ENCODE assay signal across 11 cellular contexts in genomic region chr2:37365669-37366068, GRCh38. TPM values are rescaled to one million over a fixed set of nuclear protein-coding genes. Genes with fewer than 3 reads are reported as not detected.
DNase-seq lines count a peak whose midpoint lies in the region; ATAC-seq and TF ChIP-seq lines count a peak whose summit lies in the region.
"Had no signal": no experiment of that assay in that cellular context is flagged by ENCODE, and none has a peak within 500 bp of the region (broad histone marks: within the 10 kb centered on the region; RNA-seq: fewer than 3 reads in every experiment).

No MANE protein-coding gene starts in this region.

- no peak overlapping the region for H3K4me3 Mint-ChIP-seq in CD8-positive, alpha-beta T cell

- no peak overlapping the region for H3K27ac ChIP-seq in CD8-positive, alpha-beta T cell (ENCODE audit: low read depth, low read length)

- H3K4me3 ChIP-seq in CD8-positive, alpha-beta T cell (ENCODE audit: low read depth, low read length) = no peak overlapping the region
- no peak overlapping the region for H3K4me3 ChIP-seq in mucosa of descending colon

- peaks cover 26% of the 10 kb centered on the region for H3K4me1 ChIP-seq in CD8-positive, alpha-beta T cell (ENCODE audit: insufficient read depth, low read length)
- no peaks in the 10 kb centered on the region for H3K4me1 ChIP-seq in mucosa of descending colon (ENCODE audit: low read depth)

- H3K9me3 ChIP-seq in CD8-positive, alpha-beta T cell (ENCODE audit: low read length) = no peaks in the 10 kb centered on the region
- no peaks in the 10 kb centered on the region for H3K9me3 ChIP-seq in mucosa of descending colon

- POLR2A ChIA-PET in CD8-positive, alpha-beta T cell (lab: Charles Lee) = no interaction called here

- peak; percentile 51 for ATAC-seq in CD8-positive, alpha-beta T cell
- ATAC-seq in GM18873 (IDR thresholded peaks at IDR 0.05; ENCODE audit: low FRiP score, unreplicated experiment) (peak; percentile 95), HG03159 (IDR thresholded peaks at IDR 0.05; ENCODE audit: unreplicated experiment) (peak; percentile 49), mucosa of descending colon (no peak)

- H3K27ac Mint-ChIP-seq in CD8-positive, alpha-beta T cell = no peak overlapping the region

- no peak for DNase-seq in CD8-positive, alpha-beta T cell
- peak; percentile 48 for DNase-seq in astrocyte of the hippocampus (ENCODE audit: low read depth, low spot score)
- no peak for DNase-seq in NCI-H1694 treated with DMSO at 0.1 percent for 48 hours (lab: John Stamatoyannopoulos, UW)
- DNase-seq in globus pallidus (ENCODE audit: low spot score) = no peak
- DNase-seq in mucosa of descending colon = no peak
- no peak for DNase-seq in stimulated activated CD4-positive, alpha-beta T cell treated with anti-CD3 and anti-CD28 coated beads, Interleukin-1b, Interleukin-23, amount 100 ng/mL, for 48 hours
- DNase-seq: activated gamma-delta T cell treated with Interleukin-2 at 50 U/mL for 16 hours, NCI-H510A treated with DMSO at 0.1 percent for 48 hours, T1000 had no signal

- TF ChIP-seq CTCF in CD8-positive, alpha-beta T cell (IDR thresholded peaks at IDR 0.05) = no peak
- TF ChIP-seq CTCF in mucosa of descending colon (IDR thresholded peaks at IDR 0.05) = no peak

- peaks cover 12% of the 10 kb centered on the region for H3K4me1 Mint-ChIP-seq in CD8-positive, alpha-beta T cell (ENCODE audit: low read depth)

- no peaks in the 10 kb centered on the region for H3K36me3 Mint-ChIP-seq in CD8-positive, alpha-beta T cell

- H3K9me3 Mint-ChIP-seq in CD8-positive, alpha-beta T cell = no peaks in the 10 kb centered on the region

- H3K36me3 ChIP-seq in CD8-positive, alpha-beta T cell (ENCODE audit: insufficient read depth, low read length) = no peaks in the 10 kb centered on the region
- no peaks in the 10 kb centered on the region for H3K36me3 ChIP-seq in mucosa of descending colon (ENCODE audit: low read depth)

- intact Hi-C loops in CD8-positive, alpha-beta T cell (cut with DNase I, micrococcal nuclease) = no loop called here
- intact Hi-C loops in mucosa of descending colon (cut with DNase I, micrococcal nuclease) = no loop called here

- H3K27me3 ChIP-seq in CD8-positive, alpha-beta T cell (ENCODE audit: insufficient read depth, low read length) = no peaks in the 10 kb centered on the region

- CTCF ChIA-PET in CD8-positive, alpha-beta T cell (lab: Charles Lee) = no interaction called here

- peaks cover 18% of the 10 kb centered on the region for H3K27me3 Mint-ChIP-seq in CD8-positive, alpha-beta T cell (ENCODE audit: low read depth)

RNA-seq across cellular contexts. Expression of gene QPCT, which starts 21.2 kb away (rescaled TPM):
- total RNA-seq in CD8-positive, alpha-beta T cell = under 1 TPM; 0.57 to 1.00 TPM
- total RNA-seq in mucosa of descending colon = 10 to 100 TPM in 1 of 3 donors, 1 to 10 TPM in 2; 4.3 to 15.8 (median 6.8) TPM

RNA-seq across cellular contexts. Expression of gene PRKD3, which starts 41.0 kb away (rescaled TPM):
- 10 to 100 TPM; 37.2 to 43.8 TPM for total RNA-seq in CD8-positive, alpha-beta T cell
- total RNA-seq in mucosa of descending colon = 10 to 100 TPM; 16.0 to 50.1 (median 19.7) TPM
